20 cellular contexts compared by ENCODE assay signal in the genomic region with DNA sequence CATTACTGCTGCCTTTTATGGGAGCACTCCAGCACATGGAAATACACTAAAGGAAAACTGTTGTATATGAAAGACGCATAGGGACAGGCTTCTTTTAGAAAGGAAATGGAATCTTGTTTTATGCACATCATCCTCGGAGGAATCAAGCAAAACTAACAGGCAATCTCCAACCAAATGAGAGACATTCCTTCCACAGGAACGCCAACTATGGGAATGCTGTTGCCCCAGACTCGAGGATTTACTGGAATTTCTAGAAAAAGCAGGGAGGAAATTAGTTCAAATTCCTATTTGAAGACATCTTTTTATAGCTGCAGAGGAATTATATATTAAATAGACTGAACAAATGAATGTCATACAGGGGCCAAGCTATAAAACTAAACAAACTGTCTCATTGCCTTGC. TPM values are rescaled to one million over a fixed set of nuclear protein-coding genes. Genes with fewer than 3 reads are reported as not detected.
DNase-seq lines count a peak whose midpoint lies in the region; ATAC-seq and TF ChIP-seq lines count a peak whose summit lies in the region.
"Had no signal": no experiment of that assay in that cellular context is flagged by ENCODE, and none has a peak within 500 bp of the region (broad histone marks: within the 10 kb centered on the region; RNA-seq: fewer than 3 reads in every experiment).

No MANE protein-coding gene starts in this region.

- no peak for TF ChIP-seq EP300 in gastroesophageal sphincter (IDR thresholded peaks at IDR 0.05)

- TF ChIP-seq CTCF in gastroesophageal sphincter (IDR thresholded peaks at IDR 0.05), result no peak

- H3K27me3 Mint-ChIP-seq in CD8-positive, alpha-beta memory T cell, result peaks cover 0 to 1% of the 10 kb centered on the region in 2 donors
- H3K27me3 Mint-ChIP-seq: activated CD4-positive, alpha-beta T cell treated with anti-CD3 and anti-CD28 coated beads for 36 hours; activated CD8-positive, alpha-beta memory T cell treated with anti-CD3 and anti-CD28 coated beads, Interleukin-2, amount 10 ng/mL, durations not matched to agents 7 days and 5 days; activated naive CD8-positive, alpha-beta T cell treated with anti-CD3 and anti-CD28 coated beads for 36 hours; activated T-helper 17 cell treated with anti-CD3 and anti-CD28 coated beads, Interleukin-2, amount 50 U/mL, for 72 hours had no signal

- POLR2A ChIA-PET in CD8-positive, alpha-beta memory T cell (lab: Charles Lee), result no interaction called here

- no peak overlapping the region for H3K4me3 Mint-ChIP-seq in CD8-positive, alpha-beta memory T cell
- H3K4me3 Mint-ChIP-seq: activated CD4-positive, alpha-beta T cell treated with anti-CD3 and anti-CD28 coated beads for 36 hours; activated CD8-positive, alpha-beta memory T cell treated with anti-CD3 and anti-CD28 coated beads, Interleukin-2, amount 10 ng/mL, durations not matched to agents 7 days and 5 days; activated naive CD8-positive, alpha-beta T cell treated with anti-CD3 and anti-CD28 coated beads for 36 hours; activated T-helper 17 cell treated with anti-CD3 and anti-CD28 coated beads, Interleukin-2, amount 50 U/mL, for 72 hours; nephron progenitor cell had no signal

- H3K9me3 ChIP-seq in gastroesophageal sphincter, result no peaks in the 10 kb centered on the region
- H3K9me3 ChIP-seq in stomach smooth muscle (ENCODE audit: control insufficient read depth in 2 of 2, low read length in 2 of 2), result no peaks in the 10 kb centered on the region
- no peaks in the 10 kb centered on the region for H3K9me3 ChIP-seq in CD8-positive, alpha-beta memory T cell (ENCODE audit: low read length)
- H3K9me3 ChIP-seq: esophagus squamous epithelium, prostate gland had no signal

- CTCF ChIA-PET in CD8-positive, alpha-beta memory T cell (lab: Charles Lee), result no interaction called here

- H3K4me1 ChIP-seq in gastroesophageal sphincter (peaks cover 12 to 52% (median 23%) of the 10 kb centered on the region in 3 donors), stomach smooth muscle (ENCODE audit: control insufficient read depth, insufficient read depth, low read length) (peaks cover 31% of the 10 kb centered on the region)
- no peaks in the 10 kb centered on the region for H3K4me1 ChIP-seq in CD8-positive, alpha-beta memory T cell (ENCODE audit: insufficient read depth, low read length)
- H3K4me1 ChIP-seq: prostate gland had no signal

- H3K36me3 ChIP-seq in gastroesophageal sphincter (peaks cover 0 to 6% of the 10 kb centered on the region in 2 donors), stomach smooth muscle (ENCODE audit: control insufficient read depth in 2 of 2, insufficient read depth in 2 of 2, low read length in 2 of 2) (peaks cover 0 to 5% of the 10 kb centered on the region in 2 donors)
- no peaks in the 10 kb centered on the region for H3K36me3 ChIP-seq in CD8-positive, alpha-beta memory T cell (ENCODE audit: insufficient read depth, low read length)
- H3K36me3 ChIP-seq: prostate gland had no signal

- H3K27ac Mint-ChIP-seq in CD8-positive, alpha-beta memory T cell, result no peak overlapping the region
- H3K27ac Mint-ChIP-seq: activated CD4-positive, alpha-beta T cell treated with anti-CD3 and anti-CD28 coated beads for 36 hours; activated CD8-positive, alpha-beta memory T cell treated with anti-CD3 and anti-CD28 coated beads, Interleukin-2, amount 10 ng/mL, durations not matched to agents 7 days and 5 days; activated naive CD8-positive, alpha-beta T cell treated with anti-CD3 and anti-CD28 coated beads for 36 hours; activated T-helper 17 cell treated with anti-CD3 and anti-CD28 coated beads, Interleukin-2, amount 50 U/mL, for 72 hours; nephron progenitor cell had no signal

- WGBS in gastroesophageal sphincter (ENCODE audit: low coverage in 1 of 2), 2 donors, result 31 to 38% methylated on average over 4 of the region's 4 CpGs

- peaks cover 4 to 24% (median 9%) of the 10 kb centered on the region in 3 donors for H3K36me3 Mint-ChIP-seq in CD8-positive, alpha-beta memory T cell
- H3K36me3 Mint-ChIP-seq: activated CD8-positive, alpha-beta memory T cell treated with anti-CD3 and anti-CD28 coated beads, Interleukin-2, amount 10 ng/mL, durations not matched to agents 7 days and 5 days had no signal

- H3K4me1 Mint-ChIP-seq in CD8-positive, alpha-beta memory T cell, result peaks cover 3 to 8% (median 4%) of the 10 kb centered on the region in 3 donors
- H3K4me1 Mint-ChIP-seq: activated T-helper 17 cell treated with anti-CD3 and anti-CD28 coated beads, Interleukin-2, amount 50 U/mL, for 72 hours had no signal

- no peak for ATAC-seq in gastroesophageal sphincter
- no peak for ATAC-seq in HG03045 (IDR thresholded peaks at IDR 0.05; ENCODE audit: unreplicated experiment)
- ATAC-seq: activated CD4-positive, alpha-beta T cell treated with anti-CD3 and anti-CD28 coated beads for 36 hours; activated CD8-positive, alpha-beta memory T cell treated with anti-CD3 and anti-CD28 coated beads, Interleukin-2, amount 10 ng/mL, durations not matched to agents 7 days and 5 days; activated T-helper 17 cell treated with anti-CD3 and anti-CD28 coated beads, Interleukin-2, amount 50 U/mL, for 72 hours had no signal

- peak; percentile 23 for DNase-seq in EL
- no peak for DNase-seq in HT-29 (ENCODE audit: low spot score)
- no peak for DNase-seq in CD8-positive, alpha-beta memory T cell
- DNase-seq in islet precursor cell, result no peak
- DNase-seq: activated CD4-positive, alpha-beta T cell treated with anti-CD3 and anti-CD28 coated beads for 36 hours; activated CD8-positive, alpha-beta memory T cell treated with anti-CD3 and anti-CD28 coated beads, Interleukin-2, amount 10 ng/mL, durations not matched to agents 7 days and 5 days; activated naive CD8-positive, alpha-beta T cell treated with anti-CD3 and anti-CD28 coated beads for 36 hours; COR-L47; esophagus squamous epithelium; kidney glomerular epithelial cell; midbrain; NCI-H2107; NCI-H524; nephron progenitor cell had no signal

- no peak overlapping the region for H3K4me3 ChIP-seq in gastroesophageal sphincter
- no peak overlapping the region for H3K4me3 ChIP-seq in stomach smooth muscle (ENCODE audit: low read length in 2 of 2)
- H3K4me3 ChIP-seq in CD8-positive, alpha-beta memory T cell (ENCODE audit: low read length), result no peak overlapping the region
- H3K4me3 ChIP-seq: esophagus squamous epithelium, prostate gland had no signal

- H3K9me3 Mint-ChIP-seq in CD8-positive, alpha-beta memory T cell, result no peaks in the 10 kb centered on the region
- H3K9me3 Mint-ChIP-seq: activated naive CD8-positive, alpha-beta T cell treated with anti-CD3 and anti-CD28 coated beads for 36 hours; activated T-helper 17 cell treated with anti-CD3 and anti-CD28 coated beads, Interleukin-2, amount 50 U/mL, for 72 hours; nephron progenitor cell had no signal

- TF ChIP-seq POLR2A in gastroesophageal sphincter (IDR thresholded peaks at IDR 0.05), result no peak

- H3K27ac ChIP-seq in angular gyrus (ENCODE audit: low read depth, low read length) (peak overlapping the region; percentile 29), gastroesophageal sphincter (peak overlapping the region in 3 of 4 donors; percentile 32 to 69 (median 40)), stomach smooth muscle (ENCODE audit: low read length) (peak overlapping the region; percentile 37)
- H3K27ac ChIP-seq in CD8-positive, alpha-beta memory T cell (ENCODE audit: low read depth, low read length), result no peak overlapping the region
- H3K27ac ChIP-seq: prostate gland had no signal

- no peak overlapping the region for H3K9ac ChIP-seq in stomach smooth muscle (ENCODE audit: low read length in 2 of 2)

- H3K27me3 ChIP-seq in gastroesophageal sphincter (no peaks in the 10 kb centered on the region), stomach smooth muscle (ENCODE audit: control insufficient read depth in 1 of 2, insufficient read depth in 2 of 2, low read length in 2 of 2) (no peaks in the 10 kb centered on the region)
- no peaks in the 10 kb centered on the region for H3K27me3 ChIP-seq in CD8-positive, alpha-beta memory T cell (ENCODE audit: insufficient read depth, low read length, poor library complexity, severe bottlenecking)
- H3K27me3 ChIP-seq: esophagus squamous epithelium had no signal

RNA-seq across cellular contexts. Expression of gene LYRM4, which starts 52.3 kb away (rescaled TPM):
- total RNA-seq in gastroesophageal sphincter, result 10 to 100 TPM; 16.4 to 27.9 (median 20.5) TPM
- 25.0 and 29.9 TPM in 2 replicates for total RNA-seq in HT-29 (2014; rRNA removed; shearing (Covaris generic))
- total RNA-seq in CD8-positive, alpha-beta memory T cell, result 10 to 100 TPM; 55.1 to 58.2 TPM
- polyA plus RNA-seq in CD8-positive, alpha-beta memory T cell, result 26.5 TPM

RNA-seq across cellular contexts. Expression of gene FARS2, which starts 52.8 kb away (rescaled TPM):
- 10 to 100 TPM in 3 of 4 donors, 1 to 10 TPM in 1; 9.8 to 16.3 (median 14.4) TPM for total RNA-seq in gastroesophageal sphincter
- 20.0 and 30.5 TPM in 2 replicates for total RNA-seq in HT-29 (2014; rRNA removed; shearing (Covaris generic))
- total RNA-seq in CD8-positive, alpha-beta memory T cell, result 10 to 100 TPM; 24.5 to 24.9 TPM
- 26.0 TPM for polyA plus RNA-seq in CD8-positive, alpha-beta memory T cell
